Comparison of ENCODE assay signal across 1 cellular context in genomic region chr1:215636258-215636965, GRCh38.
A peak's percentile ranks its signal among the peaks of the same experiment; 100 is the strongest.
TF ChIP-seq lines count a peak whose summit lies in the region.

No MANE protein-coding gene starts in this region.

TF ChIP-seq in GM12878, 131 proteins besides CTCF, POLR2A, EP300 and RAD21 (continued from another document):
- TF ChIP-seq ZNF687 (IDR thresholded peaks at IDR 0.05) (peak; percentile 44; the same call in 1 of the 2 replicates), YY1 (IDR thresholded peaks at IDR 0.05; ENCODE audit: low read depth, low read length) (no peak), EGR1 (IDR thresholded peaks at IDR 0.05; ENCODE audit: borderline replicate concordance in 1 of 2, low read depth in 2 of 2, low read length in 2 of 2) (no peak), IRF5 (IDR thresholded peaks at IDR 0.05; ENCODE audit: borderline replicate concordance) (no peak), DPF2 (IDR thresholded peaks at IDR 0.05) (peak; percentile 63)
